20 cellular contexts compared by ENCODE assay signal in genomic region chr21:28439246-28439645, GRCh38.
"Had no signal": no experiment of that assay in that cellular context is flagged by ENCODE, and none has a peak within 500 bp of the region (broad histone marks: within the 10 kb centered on the region; RNA-seq: fewer than 3 reads in every experiment).

No MANE protein-coding gene starts in this region.

- H3K4me3 Mint-ChIP-seq: activated CD4-positive, alpha-beta memory T cell treated with anti-CD3 and anti-CD28 coated beads for 36 hours; activated naive CD4-positive, alpha-beta T cell treated with anti-CD3 and anti-CD28 coated beads, Interleukin-2, amount 50 U/mL, for 24 hours; activated T-cell treated with anti-CD3 and anti-CD28 coated beads, Interleukin-2, amount 50 U/mL, for 4 hours; memory B cell; nephron progenitor cell; stimulated activated naive CD8-positive, alpha-beta T cell treated with anti-CD3 and anti-CD28 coated beads, Interleukin-15, Interleukin-2, amounts not matched to agents 100 ng/mL and 50 ng/mL, for 24 hours had no signal

- H3K9me3 Mint-ChIP-seq: activated CD4-positive, alpha-beta memory T cell treated with anti-CD3 and anti-CD28 coated beads for 36 hours; activated naive CD4-positive, alpha-beta T cell treated with anti-CD3 and anti-CD28 coated beads, Interleukin-2, amount 50 U/mL, for 24 hours; activated T-cell treated with anti-CD3 and anti-CD28 coated beads, Interleukin-2, amount 50 U/mL, for 4 hours; memory B cell; nephron progenitor cell; stimulated activated naive CD8-positive, alpha-beta T cell treated with anti-CD3 and anti-CD28 coated beads, Interleukin-15, Interleukin-2, amounts not matched to agents 100 ng/mL and 50 ng/mL, for 24 hours had no signal

- H3K4me1 ChIP-seq: left ventricle myocardium inferior, prostate gland, testis had no signal

- H3K4me1 Mint-ChIP-seq: activated naive CD4-positive, alpha-beta T cell treated with anti-CD3 and anti-CD28 coated beads, Interleukin-2, amount 50 U/mL, for 24 hours; memory B cell; nephron progenitor cell had no signal

- H3K36me3 Mint-ChIP-seq: activated CD4-positive, alpha-beta memory T cell treated with anti-CD3 and anti-CD28 coated beads for 36 hours; activated naive CD4-positive, alpha-beta T cell treated with anti-CD3 and anti-CD28 coated beads, Interleukin-2, amount 50 U/mL, for 24 hours; memory B cell had no signal

- H3K36me3 ChIP-seq: brain microvascular endothelial cell, left ventricle myocardium inferior, prostate gland, upper lobe of right lung had no signal

- DNase-seq: activated CD4-positive, alpha-beta memory T cell treated with anti-CD3 and anti-CD28 coated beads for 36 hours; activated CD4-positive, alpha-beta T cell treated with anti-CD3 and anti-CD28 coated beads for 1 hour; activated effector memory CD4-positive, alpha-beta T cell treated with anti-CD3 and anti-CD28 coated beads, Interleukin-2, amount 50 U/mL, for 16 hours; activated T-cell treated with anti-CD3 and anti-CD28 coated beads, Interleukin-2, amount 50 U/mL, for 4 hours; amygdala; brain microvascular endothelial cell; cortex of kidney; effector memory CD4-positive, alpha-beta T cell; hypothalamus; kidney; left ventricle myocardium inferior; nephron progenitor cell; occipital lobe; right cardiac atrium; testis; upper lobe of right lung had no signal

- H3K27me3 ChIP-seq: brain microvascular endothelial cell, testis, upper lobe of right lung had no signal

- H3K4me3 ChIP-seq: left ventricle myocardium inferior, prostate gland, testis, upper lobe of right lung had no signal

- H3K9me3 ChIP-seq: left ventricle myocardium inferior, prostate gland, testis, upper lobe of right lung had no signal

- H3K27ac ChIP-seq: brain microvascular endothelial cell, left ventricle myocardium inferior, testis, upper lobe of right lung had no signal

- ATAC-seq: activated T-cell treated with anti-CD3 and anti-CD28 coated beads, Interleukin-2, amount 50 U/mL, for 4 hours; right cardiac atrium; upper lobe of right lung had no signal

- H3K27ac Mint-ChIP-seq: activated CD4-positive, alpha-beta memory T cell treated with anti-CD3 and anti-CD28 coated beads for 36 hours; activated naive CD4-positive, alpha-beta T cell treated with anti-CD3 and anti-CD28 coated beads, Interleukin-2, amount 50 U/mL, for 24 hours; memory B cell; nephron progenitor cell; stimulated activated naive CD8-positive, alpha-beta T cell treated with anti-CD3 and anti-CD28 coated beads, Interleukin-15, Interleukin-2, amounts not matched to agents 100 ng/mL and 50 ng/mL, for 24 hours had no signal

- H3K27me3 Mint-ChIP-seq: activated CD4-positive, alpha-beta memory T cell treated with anti-CD3 and anti-CD28 coated beads for 36 hours; activated naive CD4-positive, alpha-beta T cell treated with anti-CD3 and anti-CD28 coated beads, Interleukin-2, amount 50 U/mL, for 24 hours; stimulated activated naive CD8-positive, alpha-beta T cell treated with anti-CD3 and anti-CD28 coated beads, Interleukin-15, Interleukin-2, amounts not matched to agents 100 ng/mL and 50 ng/mL, for 24 hours had no signal
